ENCODE assay signal across 1 cellular context in the genomic region with DNA sequence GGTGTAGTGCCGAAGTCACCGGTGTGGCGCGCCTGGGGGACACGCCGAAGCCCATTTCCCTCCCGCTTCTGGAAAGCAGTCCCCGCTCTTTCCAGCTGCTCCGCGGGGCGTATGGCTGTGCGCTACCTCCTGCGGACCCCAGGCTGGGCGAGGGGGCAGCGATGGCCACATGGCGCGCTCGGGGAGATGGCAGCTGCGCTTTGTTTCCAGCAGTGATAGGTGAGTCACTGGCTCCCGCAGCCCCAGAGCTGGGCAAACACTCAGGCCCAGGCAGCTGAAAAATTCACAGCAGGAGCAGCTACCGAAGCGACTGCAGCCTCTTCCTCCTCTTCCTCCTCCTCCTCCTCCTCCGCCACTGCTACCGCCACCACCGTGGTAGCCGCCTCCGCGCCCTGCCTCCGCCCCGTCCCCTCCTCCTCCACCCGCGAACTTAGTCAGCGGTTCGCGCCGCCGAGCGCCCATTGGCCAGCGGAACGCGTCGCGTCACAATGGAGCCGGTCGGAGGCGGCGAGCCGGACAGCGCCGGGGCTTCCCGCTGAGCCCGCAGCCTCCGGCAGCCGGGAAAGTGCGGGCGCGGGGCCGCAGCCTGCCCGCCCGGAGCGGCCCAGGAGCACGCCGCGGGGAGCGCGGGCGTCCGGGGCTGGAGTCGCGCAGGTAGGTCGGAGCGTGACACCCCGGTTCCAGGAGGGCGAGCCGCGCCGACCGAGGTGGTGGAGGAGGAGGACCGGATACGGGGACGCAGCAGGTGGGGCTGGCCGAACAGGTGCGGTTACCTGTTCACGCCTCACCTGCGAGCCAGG.
A peak's percentile ranks its signal among the peaks of the same experiment; 100 is the strongest.
TF ChIP-seq lines count a peak whose summit lies in the region.

A gene (plus strand): TSS at position 461 of the 800 bp plus-strand sequence. CDS start 57,822 bp downstream, outside the sequence.

TF ChIP-seq in K562, 482 proteins besides CTCF, POLR2A, EP300 and RAD21 (continued from another document and continues in another):
- TF ChIP-seq, protein P1, sequence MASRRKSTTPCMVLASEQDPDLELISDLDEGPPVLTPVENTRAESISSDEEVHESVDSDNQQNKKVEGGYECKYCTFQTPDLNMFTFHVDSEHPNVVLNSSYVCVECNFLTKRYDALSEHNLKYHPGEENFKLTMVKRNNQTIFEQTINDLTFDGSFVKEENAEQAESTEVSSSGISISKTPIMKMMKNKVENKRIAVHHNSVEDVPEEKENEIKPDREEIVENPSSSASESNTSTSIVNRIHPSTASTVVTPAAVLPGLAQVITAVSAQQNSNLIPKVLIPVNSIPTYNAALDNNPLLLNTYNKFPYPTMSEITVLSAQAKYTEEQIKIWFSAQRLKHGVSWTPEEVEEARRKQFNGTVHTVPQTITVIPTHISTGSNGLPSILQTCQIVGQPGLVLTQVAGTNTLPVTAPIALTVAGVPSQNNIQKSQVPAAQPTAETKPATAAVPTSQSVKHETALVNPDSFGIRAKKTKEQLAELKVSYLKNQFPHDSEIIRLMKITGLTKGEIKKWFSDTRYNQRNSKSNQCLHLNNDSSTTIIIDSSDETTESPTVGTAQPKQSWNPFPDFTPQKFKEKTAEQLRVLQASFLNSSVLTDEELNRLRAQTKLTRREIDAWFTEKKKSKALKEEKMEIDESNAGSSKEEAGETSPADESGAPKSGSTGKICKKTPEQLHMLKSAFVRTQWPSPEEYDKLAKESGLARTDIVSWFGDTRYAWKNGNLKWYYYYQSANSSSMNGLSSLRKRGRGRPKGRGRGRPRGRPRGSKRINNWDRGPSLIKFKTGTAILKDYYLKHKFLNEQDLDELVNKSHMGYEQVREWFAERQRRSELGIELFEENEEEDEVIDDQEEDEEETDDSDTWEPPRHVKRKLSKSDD (conservative IDR thresholded peaks at IDR 0.05; ENCODE audit: low read length), result no peak
- 0 out of 4 replicates have a peak, but pooled peaks of 1 of the 2 experiments have one; percentile 7 for TF ChIP-seq TEAD1 (CRISPR knock-in tag; IDR thresholded peaks at IDR 0.05)
- TF ChIP-seq HMGN3 (IDR thresholded peaks at IDR 0.05; ENCODE audit: borderline replicate concordance, extremely low read depth, insufficient read length, low read depth, low read length), result peak; percentile 69
- no peak for TF ChIP-seq NCOA4 (IDR thresholded peaks at IDR 0.05; ENCODE audit: partially characterized antibody)
- TF ChIP-seq ZNF445 (CRISPR knock-in tag; IDR thresholded peaks at IDR 0.05; ENCODE audit: low read depth), result no peak
- 0 out of 2 replicates have a peak, but pooled peaks have one; percentile 44 for TF ChIP-seq SP1 (CRISPR knock-in tag; IDR thresholded peaks at IDR 0.05)
- no peak for TF ChIP-seq HMG20B (CRISPR knock-in tag; IDR thresholded peaks at IDR 0.05)
- TF ChIP-seq EP400 (IDR thresholded peaks at IDR 0.05), result peak; percentile 97
- TF ChIP-seq, protein P2, sequence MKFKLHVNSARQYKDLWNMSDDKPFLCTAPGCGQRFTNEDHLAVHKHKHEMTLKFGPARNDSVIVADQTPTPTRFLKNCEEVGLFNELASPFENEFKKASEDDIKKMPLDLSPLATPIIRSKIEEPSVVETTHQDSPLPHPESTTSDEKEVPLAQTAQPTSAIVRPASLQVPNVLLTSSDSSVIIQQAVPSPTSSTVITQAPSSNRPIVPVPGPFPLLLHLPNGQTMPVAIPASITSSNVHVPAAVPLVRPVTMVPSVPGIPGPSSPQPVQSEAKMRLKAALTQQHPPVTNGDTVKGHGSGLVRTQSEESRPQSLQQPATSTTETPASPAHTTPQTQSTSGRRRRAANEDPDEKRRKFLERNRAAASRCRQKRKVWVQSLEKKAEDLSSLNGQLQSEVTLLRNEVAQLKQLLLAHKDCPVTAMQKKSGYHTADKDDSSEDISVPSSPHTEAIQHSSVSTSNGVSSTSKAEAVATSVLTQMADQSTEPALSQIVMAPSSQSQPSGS (CRISPR knock-in tag; IDR thresholded peaks at IDR 0.05), result peak; percentile 2; the same call in 1 of the 2 replicates
- TF ChIP-seq BMI1 (IDR thresholded peaks at IDR 0.05; ENCODE audit: low read length), result no peak
- TF ChIP-seq ZNF165 (CRISPR knock-in tag; IDR thresholded peaks at IDR 0.05; ENCODE audit: borderline replicate concordance), result no peak; the same call in 1 of the 2 replicates
- TF ChIP-seq ZNF121 (CRISPR knock-in tag; conservative IDR thresholded peaks at IDR 0.05), result no peak; the same call in 1 of the 2 replicates
- peak; percentile 14; the same call in 1 of the 2 replicates for TF ChIP-seq GABPB1 (CRISPR knock-in tag; IDR thresholded peaks at IDR 0.05)
- no peak for TF ChIP-seq SMAD3 (CRISPR knock-in tag; conservative IDR thresholded peaks at IDR 0.05)
- no peak for TF ChIP-seq SAFB2 (IDR thresholded peaks at IDR 0.05; ENCODE audit: borderline replicate concordance, low read depth, low read length, severe bottlenecking)
- TF ChIP-seq KLF13 (tag; IDR thresholded peaks at IDR 0.05; ENCODE audit: borderline replicate concordance, low read depth), result no peak
- TF ChIP-seq, protein P3, sequence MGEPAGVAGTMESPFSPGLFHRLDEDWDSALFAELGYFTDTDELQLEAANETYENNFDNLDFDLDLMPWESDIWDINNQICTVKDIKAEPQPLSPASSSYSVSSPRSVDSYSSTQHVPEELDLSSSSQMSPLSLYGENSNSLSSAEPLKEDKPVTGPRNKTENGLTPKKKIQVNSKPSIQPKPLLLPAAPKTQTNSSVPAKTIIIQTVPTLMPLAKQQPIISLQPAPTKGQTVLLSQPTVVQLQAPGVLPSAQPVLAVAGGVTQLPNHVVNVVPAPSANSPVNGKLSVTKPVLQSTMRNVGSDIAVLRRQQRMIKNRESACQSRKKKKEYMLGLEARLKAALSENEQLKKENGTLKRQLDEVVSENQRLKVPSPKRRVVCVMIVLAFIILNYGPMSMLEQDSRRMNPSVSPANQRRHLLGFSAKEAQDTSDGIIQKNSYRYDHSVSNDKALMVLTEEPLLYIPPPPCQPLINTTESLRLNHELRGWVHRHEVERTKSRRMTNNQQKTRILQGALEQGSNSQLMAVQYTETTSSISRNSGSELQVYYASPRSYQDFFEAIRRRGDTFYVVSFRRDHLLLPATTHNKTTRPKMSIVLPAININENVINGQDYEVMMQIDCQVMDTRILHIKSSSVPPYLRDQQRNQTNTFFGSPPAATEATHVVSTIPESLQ (CRISPR knock-in tag; IDR thresholded peaks at IDR 0.05), result no peak; the same call in 1 of the 2 replicates
- peak; percentile 62 for TF ChIP-seq U2AF1 (optimal IDR thresholded peaks at IDR 0.05; ENCODE audit: low read depth, low read length)
- TF ChIP-seq SUPT5H (IDR thresholded peaks at IDR 0.05), result peak; percentile 93
- TF ChIP-seq, protein P4, sequence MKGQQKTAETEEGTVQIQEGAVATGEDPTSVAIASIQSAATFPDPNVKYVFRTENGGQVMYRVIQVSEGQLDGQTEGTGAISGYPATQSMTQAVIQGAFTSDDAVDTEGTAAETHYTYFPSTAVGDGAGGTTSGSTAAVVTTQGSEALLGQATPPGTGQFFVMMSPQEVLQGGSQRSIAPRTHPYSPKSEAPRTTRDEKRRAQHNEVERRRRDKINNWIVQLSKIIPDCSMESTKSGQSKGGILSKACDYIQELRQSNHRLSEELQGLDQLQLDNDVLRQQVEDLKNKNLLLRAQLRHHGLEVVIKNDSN (CRISPR knock-in tag; IDR thresholded peaks at IDR 0.05), result peak; percentile 68; the same call in 1 of the 2 replicates
- no peak; the same call in 1 of the 2 replicates for TF ChIP-seq ZNF224 (CRISPR knock-in tag; IDR thresholded peaks at IDR 0.05)
- TF ChIP-seq, protein P5, sequence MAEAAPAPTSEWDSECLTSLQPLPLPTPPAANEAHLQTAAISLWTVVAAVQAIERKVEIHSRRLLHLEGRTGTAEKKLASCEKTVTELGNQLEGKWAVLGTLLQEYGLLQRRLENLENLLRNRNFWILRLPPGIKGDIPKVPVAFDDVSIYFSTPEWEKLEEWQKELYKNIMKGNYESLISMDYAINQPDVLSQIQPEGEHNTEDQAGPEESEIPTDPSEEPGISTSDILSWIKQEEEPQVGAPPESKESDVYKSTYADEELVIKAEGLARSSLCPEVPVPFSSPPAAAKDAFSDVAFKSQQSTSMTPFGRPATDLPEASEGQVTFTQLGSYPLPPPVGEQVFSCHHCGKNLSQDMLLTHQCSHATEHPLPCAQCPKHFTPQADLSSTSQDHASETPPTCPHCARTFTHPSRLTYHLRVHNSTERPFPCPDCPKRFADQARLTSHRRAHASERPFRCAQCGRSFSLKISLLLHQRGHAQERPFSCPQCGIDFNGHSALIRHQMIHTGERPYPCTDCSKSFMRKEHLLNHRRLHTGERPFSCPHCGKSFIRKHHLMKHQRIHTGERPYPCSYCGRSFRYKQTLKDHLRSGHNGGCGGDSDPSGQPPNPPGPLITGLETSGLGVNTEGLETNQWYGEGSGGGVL (CRISPR knock-in tag; IDR thresholded peaks at IDR 0.05), result no peak
- TF ChIP-seq DACH1 (IDR thresholded peaks at IDR 0.05; ENCODE audit: partially characterized antibody), result no peak
- TF ChIP-seq KAT2B (IDR thresholded peaks at IDR 0.05; ENCODE audit: low read depth, low read length), result no peak
- TF ChIP-seq POLR3A (IDR thresholded peaks at IDR 0.05; ENCODE audit: borderline replicate concordance, extremely low read depth, insufficient read depth, insufficient read length), result no peak
- TF ChIP-seq, protein P6, sequence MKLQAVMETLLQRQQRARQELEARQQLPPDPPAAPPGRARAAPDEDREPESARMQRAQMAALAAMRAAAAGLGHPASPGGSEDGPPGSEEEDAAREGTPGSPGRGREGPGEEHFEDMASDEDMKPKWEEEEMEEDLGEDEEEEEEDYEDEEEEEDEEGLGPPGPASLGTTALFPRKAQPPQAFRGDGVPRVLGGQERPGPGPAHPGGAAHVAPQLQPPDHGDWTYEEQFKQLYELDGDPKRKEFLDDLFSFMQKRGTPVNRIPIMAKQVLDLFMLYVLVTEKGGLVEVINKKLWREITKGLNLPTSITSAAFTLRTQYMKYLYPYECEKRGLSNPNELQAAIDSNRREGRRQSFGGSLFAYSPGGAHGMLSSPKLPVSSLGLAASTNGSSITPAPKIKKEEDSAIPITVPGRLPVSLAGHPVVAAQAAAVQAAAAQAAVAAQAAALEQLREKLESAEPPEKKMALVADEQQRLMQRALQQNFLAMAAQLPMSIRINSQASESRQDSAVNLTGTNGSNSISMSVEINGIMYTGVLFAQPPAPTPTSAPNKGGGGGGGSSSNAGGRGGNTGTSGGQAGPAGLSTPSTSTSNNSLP (IDR thresholded peaks at IDR 0.05; ENCODE audit: borderline replicate concordance, low read depth, low read length), result no peak
- TF ChIP-seq PHF20 (IDR thresholded peaks at IDR 0.05; ENCODE audit: partially characterized antibody), result peak; percentile 70
- no peak for TF ChIP-seq ZFP1 (CRISPR knock-in tag; IDR thresholded peaks at IDR 0.05)
- peak; percentile 0; the same call in 1 of the 2 replicates for TF ChIP-seq NR1H2 (CRISPR knock-in tag; IDR thresholded peaks at IDR 0.05)
- TF ChIP-seq, protein P7, sequence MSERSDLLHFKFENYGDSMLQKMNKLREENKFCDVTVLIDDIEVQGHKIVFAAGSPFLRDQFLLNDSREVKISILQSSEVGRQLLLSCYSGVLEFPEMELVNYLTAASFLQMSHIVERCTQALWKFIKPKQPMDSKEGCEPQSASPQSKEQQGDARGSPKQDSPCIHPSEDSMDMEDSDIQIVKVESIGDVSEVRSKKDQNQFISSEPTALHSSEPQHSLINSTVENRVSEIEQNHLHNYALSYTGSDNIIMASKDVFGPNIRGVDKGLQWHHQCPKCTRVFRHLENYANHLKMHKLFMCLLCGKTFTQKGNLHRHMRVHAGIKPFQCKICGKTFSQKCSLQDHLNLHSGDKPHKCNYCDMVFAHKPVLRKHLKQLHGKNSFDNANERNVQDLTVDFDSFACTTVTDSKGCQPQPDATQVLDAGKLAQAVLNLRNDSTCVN (CRISPR knock-in tag; IDR thresholded peaks at IDR 0.05), result 0 out of 2 replicates have a peak, but pooled peaks have one; percentile 36
- TF ChIP-seq, protein P8, sequence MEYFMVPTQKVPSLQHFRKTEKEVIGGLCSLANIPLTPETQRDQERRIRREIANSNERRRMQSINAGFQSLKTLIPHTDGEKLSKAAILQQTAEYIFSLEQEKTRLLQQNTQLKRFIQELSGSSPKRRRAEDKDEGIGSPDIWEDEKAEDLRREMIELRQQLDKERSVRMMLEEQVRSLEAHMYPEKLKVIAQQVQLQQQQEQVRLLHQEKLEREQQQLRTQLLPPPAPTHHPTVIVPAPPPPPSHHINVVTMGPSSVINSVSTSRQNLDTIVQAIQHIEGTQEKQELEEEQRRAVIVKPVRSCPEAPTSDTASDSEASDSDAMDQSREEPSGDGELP (CRISPR knock-in tag; IDR thresholded peaks at IDR 0.05; ENCODE audit: borderline replicate concordance), result peak; percentile 87
- peak; percentile 40 for TF ChIP-seq POLR2H (tag; IDR thresholded peaks at IDR 0.05; ENCODE audit: low read depth)
- no peak for TF ChIP-seq RFX1 (IDR thresholded peaks at IDR 0.05)
- TF ChIP-seq KAT8 (IDR thresholded peaks at IDR 0.05; ENCODE audit: low read depth), result no peak
- no peak for TF ChIP-seq CREBBP (IDR thresholded peaks at IDR 0.05; ENCODE audit: low read depth, low read length)
- peak; percentile 58; the same call in 1 of the 2 replicates for TF ChIP-seq HSF4 (CRISPR knock-in tag; IDR thresholded peaks at IDR 0.05; ENCODE audit: borderline replicate concordance)
- no peak for TF ChIP-seq SETDB1 (IDR thresholded peaks at IDR 0.05; ENCODE audit: low read length)
- no peak for TF ChIP-seq CBX2 (IDR thresholded peaks at IDR 0.05; ENCODE audit: insufficient read depth, low read length, poor library complexity, severe bottlenecking)
- no peak for TF ChIP-seq ZNF174 (CRISPR knock-in tag; IDR thresholded peaks at IDR 0.05)
- TF ChIP-seq ZNF184 (CRISPR knock-in tag; IDR thresholded peaks at IDR 0.05), result no peak
- TF ChIP-seq CCNT2 (IDR thresholded peaks at IDR 0.05; ENCODE audit: borderline replicate concordance, extremely low read depth, insufficient read length, low read depth, low read length), result peak; percentile 80
- TF ChIP-seq, protein P9, sequence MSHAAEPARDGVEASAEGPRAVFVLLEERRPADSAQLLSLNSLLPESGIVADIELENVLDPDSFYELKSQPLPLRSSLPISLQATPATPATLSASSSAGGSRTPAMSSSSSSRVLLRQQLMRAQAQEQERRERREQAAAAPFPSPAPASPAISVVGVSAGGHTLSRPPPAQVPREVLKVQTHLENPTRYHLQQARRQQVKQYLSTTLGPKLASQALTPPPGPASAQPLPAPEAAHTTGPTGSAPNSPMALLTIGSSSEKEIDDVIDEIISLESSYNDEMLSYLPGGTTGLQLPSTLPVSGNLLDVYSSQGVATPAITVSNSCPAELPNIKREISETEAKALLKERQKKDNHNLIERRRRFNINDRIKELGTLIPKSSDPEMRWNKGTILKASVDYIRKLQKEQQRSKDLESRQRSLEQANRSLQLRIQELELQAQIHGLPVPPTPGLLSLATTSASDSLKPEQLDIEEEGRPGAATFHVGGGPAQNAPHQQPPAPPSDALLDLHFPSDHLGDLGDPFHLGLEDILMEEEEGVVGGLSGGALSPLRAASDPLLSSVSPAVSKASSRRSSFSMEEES (CRISPR knock-in tag; IDR thresholded peaks at IDR 0.05), result no peak
- TF ChIP-seq IFI16 (CRISPR knock-in tag; IDR thresholded peaks at IDR 0.05), result no peak
- 0 out of 2 replicates have a peak, but pooled peaks have one; percentile 71 for TF ChIP-seq NR2F6 (CRISPR knock-in tag; IDR thresholded peaks at IDR 0.05)
- peak; percentile 92 for TF ChIP-seq HNRNPLL (IDR thresholded peaks at IDR 0.05; ENCODE audit: low read depth, low read length, poor library complexity, severe bottlenecking)
- TF ChIP-seq CEBPB (tag; IDR thresholded peaks at IDR 0.05), result no peak
- no peak; the same call in 1 of the 2 replicates for TF ChIP-seq ZNF764 (CRISPR knock-in tag; IDR thresholded peaks at IDR 0.05; ENCODE audit: low read depth)
- no peak; a peak in 1 of 4 replicates for TF ChIP-seq TRIM24 (IDR thresholded peaks at IDR 0.05)
- TF ChIP-seq PHB (CRISPR knock-in tag; IDR thresholded peaks at IDR 0.05), result peak; percentile 36; the same call in 1 of the 2 replicates
- no peak for TF ChIP-seq ZZZ3 (IDR thresholded peaks at IDR 0.05)
